8 cellular contexts compared by ENCODE assay signal in the genomic region with DNA sequence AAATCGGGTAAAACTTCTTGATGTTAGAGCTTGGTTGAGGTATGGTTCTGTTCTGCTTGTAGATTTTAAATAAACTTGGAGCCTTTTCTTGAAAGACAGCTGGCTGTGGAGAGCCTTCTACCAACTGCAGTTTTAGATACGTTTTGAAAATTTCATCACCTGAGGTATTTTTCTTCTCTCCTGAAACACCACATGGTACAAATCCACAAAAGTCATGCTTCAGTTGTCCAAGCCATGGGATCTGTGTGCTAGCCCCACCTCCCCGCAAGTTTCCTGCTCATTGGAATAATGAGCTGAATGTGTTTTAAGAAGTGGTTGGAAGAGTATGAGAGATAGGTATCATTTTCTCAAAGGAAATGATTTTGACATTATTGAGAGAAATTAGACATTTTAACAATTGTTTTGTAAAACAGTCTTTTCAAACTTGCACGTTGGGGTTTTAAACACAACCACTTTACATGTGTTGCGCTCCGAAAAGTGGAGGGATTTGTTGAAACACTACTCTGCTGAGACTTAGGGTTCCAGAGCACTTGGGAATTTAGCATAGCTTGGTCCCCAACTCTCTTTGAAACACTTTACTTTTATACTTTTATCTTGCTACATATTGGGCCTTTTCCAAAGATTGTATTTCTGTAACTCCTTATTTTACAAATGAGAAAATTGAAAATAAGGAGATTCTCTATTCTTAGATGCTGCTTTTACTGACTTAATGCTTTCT. TPM values are rescaled to one million over a fixed set of nuclear protein-coding genes. Genes with fewer than 3 reads are reported as not detected.
A peak's percentile ranks its signal among the peaks of the same experiment; 100 is the strongest.
DNase-seq lines count a peak whose midpoint lies in the region; ATAC-seq and TF ChIP-seq lines count a peak whose summit lies in the region.

No MANE protein-coding gene starts in this region.

- H3K4me3 ChIP-seq in BLaER1 (peak overlapping the region; percentile 85), HAP-1 (peak overlapping the region; percentile 51), gastrocnemius medialis (peak overlapping the region; percentile 77 to 90 (median 84))

- peak; percentile 50 to 54 for DNase-seq in HAP-1 (ENCODE audit: low spot score in 2 of 2)
- peak; percentile 40 for DNase-seq in globus pallidus (ENCODE audit: low spot score)
- DNase-seq in gastrocnemius medialis = peak; percentile 18 to 23
- DNase-seq in activated effector memory CD4-positive, alpha-beta T cell treated with Interleukin-2 at 50 U/mL for 16 hours = no peak
- DNase-seq in stimulated activated CD4-positive, alpha-beta T cell treated with anti-CD3 and anti-CD28 coated beads, Interleukin-2, amount 100 ng/mL, for 24 hours = no peak

- no peak for TF ChIP-seq CTCF in VCaP (conservative IDR thresholded peaks at IDR 0.05)
- no peak for TF ChIP-seq CTCF in gastrocnemius medialis (IDR thresholded peaks at IDR 0.05 in 4 of 5, conservative IDR thresholded peaks at IDR 0.05 in 1 of 5)

- H3K36me3 ChIP-seq in BLaER1 (no peaks in the 10 kb centered on the region), HAP-1 (replicated peaks) (no peaks in the 10 kb centered on the region), gastrocnemius medialis (no peaks in the 10 kb centered on the region)

- peak overlapping the region; percentile 99 for H3K9ac ChIP-seq in BLaER1

- peaks cover 53% of the 10 kb centered on the region for H4K20me1 ChIP-seq in BLaER1

- H3K27me3 ChIP-seq in BLaER1 (no peaks in the 10 kb centered on the region), HAP-1 (ENCODE audit: low read depth) (no peaks in the 10 kb centered on the region), gastrocnemius medialis (no peaks in the 10 kb centered on the region)

- H3K9me3 ChIP-seq in BLaER1 = peaks cover 5% of the 10 kb centered on the region; the same call in 1 of the 2 replicates
- H3K9me3 ChIP-seq in HAP-1 = no peaks in the 10 kb centered on the region
- no peaks in the 10 kb centered on the region for H3K9me3 ChIP-seq in gastrocnemius medialis

- H3K4me2 ChIP-seq in BLaER1 = peak overlapping the region; percentile 87

- peak; percentile 23 to 60 for TF ChIP-seq POLR2A in gastrocnemius medialis (IDR thresholded peaks at IDR 0.05)

- intact Hi-C loops in gastrocnemius medialis (cut with DNase I; ENCODE audit: low total_unique reads) = loop anchor here (5.0 to 10.0 kb wide), 3 partner anchors 77 to 1447 kb away; a partner anchor contains a TSS

- in situ Hi-C loops in HAP-1 (cut with MboI; ENCODE audit: low sequenced_read_pairs) (no loop called here), gastrocnemius medialis (cut with MboI; ENCODE audit: low sequenced_read_pairs in 4 of 4) (loop anchor here in 1 of 4 donors (10.0 kb wide), 1 partner anchor 156 kb away; a partner anchor contains a TSS)

- peaks cover 31% of the 10 kb centered on the region for H3K4me1 ChIP-seq in BLaER1
- H3K4me1 ChIP-seq in HAP-1 = peaks cover 45% of the 10 kb centered on the region
- peaks cover 41 to 50% of the 10 kb centered on the region in 2 donors for H3K4me1 ChIP-seq in gastrocnemius medialis

- peak overlapping the region; percentile 100 for H3K27ac ChIP-seq in BLaER1
- H3K27ac ChIP-seq in VCaP = peak overlapping the region; percentile 99
- peak overlapping the region; percentile 97 to 100 (median 100) for H3K27ac ChIP-seq in gastrocnemius medialis

- ATAC-seq in gastrocnemius medialis = no peak
- ATAC-seq in GM21786 (IDR thresholded peaks at IDR 0.05; ENCODE audit: unreplicated experiment) = no peak

RNA-seq across cellular contexts. Expression of a gene that starts 1.5 kb away (rescaled TPM):
- total RNA-seq in gastrocnemius medialis = 100 to 1,000 TPM in 1 of 4 donors, 10 to 100 TPM in 3; 81.2 to 107 (median 86.1) TPM

Comparison
In these comparisons a context has a peak if more than half of its experiments do, and no peak if none do; other contexts are left out.
1. DNase-seq: peak in HAP-1 (2 of 2), globus pallidus (single experiment) and gastrocnemius medialis (2 of 2); none in activated effector memory CD4-positive, alpha-beta T cell treated with Interleukin-2 at 50 U/mL for 16 hours (single experiment) and stimulated activated CD4-positive, alpha-beta T cell treated with anti-CD3 and anti-CD28 coated beads, Interleukin-2, amount 100 ng/mL, for 24 hours (0 of 2).
2. Peak in every context shown above with its lines, with median percentiles within 50 percentile points of each other: H3K27ac ChIP-seq and H3K4me3 ChIP-seq.